In genomic region chr20:13610205-13610604, GRCh38 we compare ENCODE assay signal across 12 cellular contexts. TPM values are rescaled to one million over a fixed set of nuclear protein-coding genes. Genes with fewer than 3 reads are reported as not detected.
DNase-seq lines count a peak whose midpoint lies in the region; ATAC-seq, FAIRE-seq and TF ChIP-seq lines count a peak whose summit lies in the region.
"Had no signal": no experiment of that assay in that cellular context is flagged by ENCODE, and none has a peak within 500 bp of the region (broad histone marks: within the 10 kb centered on the region; RNA-seq: fewer than 3 reads in every experiment).

No MANE protein-coding gene starts in this region.

- TF ChIP-seq EP300 in A549 (IDR thresholded peaks at IDR 0.05), result no peak

- no peak overlapping the region for H3K4me2 ChIP-seq in A549
- no peak overlapping the region for H3K4me2 ChIP-seq in Loucy (ENCODE audit: low read depth, low read length, poor library complexity, severe bottlenecking)

- no peak for TF ChIP-seq POLR2A in A549 (IDR thresholded peaks at IDR 0.05; ENCODE audit: low read length)

- no peak overlapping the region for H2AFZ ChIP-seq in Loucy (ENCODE audit: low read length)

- H3K4me1 ChIP-seq in A549 (no peaks in the 10 kb centered on the region), Loucy (ENCODE audit: insufficient read depth, low read length, poor library complexity, severe bottlenecking) (no peaks in the 10 kb centered on the region), endodermal cell (ENCODE audit: control insufficient read depth, insufficient read depth, low read length) (no peaks in the 10 kb centered on the region)

- H3K9ac ChIP-seq in Loucy (ENCODE audit: low read depth, low read length, poor library complexity, severe bottlenecking) (no peak overlapping the region), endodermal cell (ENCODE audit: extremely low read depth, low read length, poor library complexity, severe bottlenecking) (no peak overlapping the region)

- no peak overlapping the region for H3K27ac Mint-ChIP-seq in endodermal cell
- H3K27ac Mint-ChIP-seq: T-helper 2 cell treated with Interferon-gamma antibody and Interleukin-4, amounts not matched to agents 5 μg/mL and 100 μg/mL, for 36 hours had no signal

- peak; percentile 49 for FAIRE-seq in A549 (lab: Jason Lieb, UNC)

- H3K27me3 Mint-ChIP-seq in endodermal cell (ENCODE audit: insufficient read depth), result no peaks in the 10 kb centered on the region
- H3K27me3 Mint-ChIP-seq: CD8-positive, alpha-beta memory T cell had no signal

- H3K9me3 ChIP-seq in A549 (no peaks in the 10 kb centered on the region), Loucy (ENCODE audit: insufficient read depth, low read depth, low read length) (no peaks in the 10 kb centered on the region), endodermal cell (ENCODE audit: control insufficient read depth, low read length) (no peaks in the 10 kb centered on the region)
- H3K9me3 ChIP-seq: mucosa of descending colon had no signal

- peak in 1 of 2 experiments; percentile 61; a peak in 2 of 6 replicates for ATAC-seq in A549
- no peak for ATAC-seq in HG03469 (IDR thresholded peaks at IDR 0.05; ENCODE audit: unreplicated experiment)
- ATAC-seq: mucosa of descending colon had no signal

- CTCF ChIA-PET in A549 (lab: Yijun Ruan, JAX), result interaction anchor here (1.1 to 1.5 kb wide), 2 partner anchors 158 to 162 kb away, joined by 3 read pairs; no protein-coding TSS in a partner anchor

- peak in 1 of 2 experiments; percentile 24; a peak in 1 of 5 replicates for TF ChIP-seq RAD21 in A549 (conservative IDR thresholded peaks at IDR 0.05 in 1 of 2, IDR thresholded peaks at IDR 0.05 in 1 of 2)

- no peaks in the 10 kb centered on the region for H3K79me2 ChIP-seq in Loucy (ENCODE audit: insufficient read depth, low read length)

- no peak overlapping the region for H3K4me3 ChIP-seq in A549
- H3K4me3 ChIP-seq in GM12865 (ENCODE audit: low read depth, low read length), result no peak overlapping the region
- H3K4me3 ChIP-seq in Loucy (ENCODE audit: low read length, poor library complexity, severe bottlenecking), result no peak overlapping the region
- no peak overlapping the region for H3K4me3 ChIP-seq in endodermal cell (ENCODE audit: low read length)
- H3K4me3 ChIP-seq: mucosa of descending colon had no signal

- no peaks in the 10 kb centered on the region for H3K9me2 ChIP-seq in Loucy (replicated peaks; ENCODE audit: low read depth, low read length)

- peaks cover 19% of the 10 kb centered on the region for H3K36me3 Mint-ChIP-seq in endodermal cell (ENCODE audit: low read depth)

- no peak for TF ChIP-seq CTCF in A549 (IDR thresholded peaks at IDR 0.05)
- peak; percentile 23 for TF ChIP-seq CTCF in GM12865 (IDR thresholded peaks at IDR 0.05; ENCODE audit: insufficient read depth, low read depth, low read length, missing control alignments)
- TF ChIP-seq CTCF in Loucy (conservative IDR thresholded peaks at IDR 0.05; ENCODE audit: low read length), result peak; percentile 58
- TF ChIP-seq CTCF in endodermal cell (conservative IDR thresholded peaks at IDR 0.05), result peak; percentile 86

- H3K4me1 Mint-ChIP-seq in endodermal cell, result no peaks in the 10 kb centered on the region

- no peak overlapping the region for H3K4me3 Mint-ChIP-seq in endodermal cell
- H3K4me3 Mint-ChIP-seq: CD8-positive, alpha-beta memory T cell; T-helper 2 cell treated with Interferon-gamma antibody and Interleukin-4, amounts not matched to agents 5 μg/mL and 100 μg/mL, for 36 hours had no signal

- H3F3A ChIP-seq in Loucy (ENCODE audit: low read depth), result no peaks in the 10 kb centered on the region

- 95% methylated on average over 2 of the region's 2 CpGs for WGBS in A549 (ENCODE audit: missing lambda C conversion rate)
- 79 to 83% methylated on average over 1 of the region's 2 CpGs for WGBS in endodermal cell (ENCODE audit: insufficient coverage in 1 of 2, insufficient read length in 1 of 2), 2 experiments

- peak in 1 of 2 experiments; percentile 38 for DNase-seq in A549 (ENCODE audit: low read depth in 1 of 2, low spot score in 1 of 2)
- peak; percentile 35 for DNase-seq in GM12865 (ENCODE audit: low read depth)
- DNase-seq in endodermal cell, result peak; percentile 80
- no peak for DNase-seq in GM03348 (ENCODE audit: low spot score)
- no peak for DNase-seq in NCI-H1436 treated with DMSO at 0.1 percent for 48 hours (lab: John Stamatoyannopoulos, UW)
- no peak for DNase-seq in stimulated activated CD8-positive, alpha-beta memory T cell treated with anti-CD3 and anti-CD28 coated beads, Interleukin-4, amount 100 ng/mL, for 48 hours
- DNase-seq: mucosa of descending colon; stimulated activated naive CD4-positive, alpha-beta T cell had no signal

- no peak overlapping the region for H3K27ac ChIP-seq in A549
- H3K27ac ChIP-seq in endodermal cell (ENCODE audit: low read depth, low read length), result no peak overlapping the region

- POLR2A ChIA-PET in A549 (lab: Yijun Ruan, JAX), result no interaction called here

- H3K27me3 ChIP-seq in Loucy (ENCODE audit: insufficient read depth, low read length, poor library complexity, severe bottlenecking), result no peaks in the 10 kb centered on the region
- H3K27me3 ChIP-seq in endodermal cell (ENCODE audit: control insufficient read depth, insufficient read depth, low read length, poor library complexity, severe bottlenecking), result no peaks in the 10 kb centered on the region

- H3K36me3 ChIP-seq in Loucy (ENCODE audit: insufficient read depth, low read length), result 0 out of 2 replicates have a peak, but pooled peaks cover 2% of the 10 kb centered on the region
- H3K36me3 ChIP-seq in endodermal cell (ENCODE audit: control insufficient read depth, insufficient read depth, low read length), result peaks cover 16% of the 10 kb centered on the region

- no peaks in the 10 kb centered on the region for H3K9me3 Mint-ChIP-seq in endodermal cell
- H3K9me3 Mint-ChIP-seq: CD8-positive, alpha-beta memory T cell; T-helper 2 cell treated with Interferon-gamma antibody and Interleukin-4, amounts not matched to agents 5 μg/mL and 100 μg/mL, for 36 hours had no signal

- H4K20me1 ChIP-seq in Loucy (ENCODE audit: insufficient read depth, low read length, poor library complexity, severe bottlenecking), result no peaks in the 10 kb centered on the region

TF ChIP-seq in A549, 52 proteins besides CTCF, POLR2A, EP300 and RAD21:
- TF ChIP-seq USF2 (IDR thresholded peaks at IDR 0.05) (no peak), JUN (IDR thresholded peaks at IDR 0.05) (no peak), KDM1A (IDR thresholded peaks at IDR 0.05; ENCODE audit: low read depth) (no peak), NFE2L2 (conservative IDR thresholded peaks at IDR 0.05; ENCODE audit: low read length) (no peak), E2F6 (IDR thresholded peaks at IDR 0.05; ENCODE audit: borderline replicate concordance, low read depth) (no peak), RARB (CRISPR knock-in tag; IDR thresholded peaks at IDR 0.05) (no peak)

RNA-seq across cellular contexts. Expression of gene TASP1, which starts 28.5 kb away (rescaled TPM):
- 13.5 and 18.2 TPM in 2 replicates for polyA plus RNA-seq in A549 (2011; rRNA removed)
- 6.3 and 6.6 TPM in 2 replicates for polyA plus RNA-seq in A549 (2012; cell fraction: cytosol; rRNA removed)
- polyA plus RNA-seq in A549 (2012; cell fraction: nucleus; rRNA removed), result 3.6 and 7.1 TPM in 2 replicates
- polyA plus RNA-seq in A549 (2017; fragmentation: RNase III; extraction: RNeasy Plus Mini Kit Qiagen cat#74134 plus additional on column Dnase treatment), result 9.0 to 9.5 TPM (median 9.1 TPM) in 3 replicates
- polyA minus RNA-seq in A549 (2011; rRNA and poly(A)+ RNA removed), result 27.6 and 30.5 TPM in 2 replicates
- 10 to 100 TPM; 15.8 to 16.6 TPM for total RNA-seq in endodermal cell
- polyA plus RNA-seq in endodermal cell (2013, experiment 1 of 2), result 4.9 TPM
- polyA plus RNA-seq in endodermal cell (2013, experiment 2 of 2), result 4.6 TPM

Comparison
In these comparisons a context has a peak if more than half of its experiments do, and no peak if none do; other contexts are left out.
1. DNase-seq: peak in GM12865 (single experiment) and endodermal cell (single experiment); none in GM03348 (single experiment), NCI-H1436 treated with DMSO at 0.1 percent for 48 hours (single experiment) and stimulated activated CD8-positive, alpha-beta memory T cell treated with anti-CD3 and anti-CD28 coated beads, Interleukin-4, amount 100 ng/mL, for 48 hours (single experiment).